10 cellular contexts compared by ENCODE assay signal in the genomic region with DNA sequence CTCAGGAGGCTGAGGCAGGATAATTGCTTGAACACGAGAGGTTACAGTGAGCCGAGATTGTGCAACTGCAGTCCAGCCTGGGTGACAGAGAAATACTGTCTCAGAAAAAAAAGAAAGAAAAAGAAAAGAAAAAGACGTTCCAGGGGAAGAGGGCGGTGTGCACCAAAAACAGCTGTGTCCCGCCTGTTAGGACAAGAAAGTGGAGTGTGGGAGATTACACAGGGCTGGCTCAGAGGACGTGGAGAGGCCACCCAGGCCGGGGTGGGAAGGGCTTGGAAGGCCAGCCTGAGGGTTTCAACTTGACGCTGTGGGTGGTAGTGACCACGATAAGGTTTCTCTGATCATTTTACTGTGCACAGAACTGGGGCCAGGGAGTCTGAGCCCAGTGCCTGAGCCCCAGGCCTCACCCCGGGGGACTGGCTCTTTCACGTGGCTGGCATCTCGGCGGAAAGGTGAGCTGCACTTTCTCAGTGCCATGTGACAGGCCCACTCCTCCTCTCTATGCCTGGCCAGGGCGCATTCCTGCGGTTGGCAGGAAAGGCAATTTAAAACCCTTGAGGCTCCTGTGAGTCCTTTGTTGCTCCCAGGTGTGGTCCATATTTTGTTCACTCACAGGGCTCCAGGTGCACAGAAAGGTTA. TPM values are rescaled to one million over a fixed set of nuclear protein-coding genes. Genes with fewer than 3 reads are reported as not detected.
A peak's percentile ranks its signal among the peaks of the same experiment; 100 is the strongest.
DNase-seq lines count a peak whose midpoint lies in the region; ATAC-seq, FAIRE-seq and TF ChIP-seq lines count a peak whose summit lies in the region.
"Had no signal": no experiment of that assay in that cellular context is flagged by ENCODE, and none has a peak within 500 bp of the region (broad histone marks: within the 10 kb centered on the region; RNA-seq: fewer than 3 reads in every experiment).

No MANE protein-coding gene starts in this region.

- peak in 1 of 9 donors; percentile 7 for TF ChIP-seq CTCF in heart right ventricle (IDR thresholded peaks at IDR 0.05)

- H3K4me1 Mint-ChIP-seq in activated CD8-positive, alpha-beta T cell treated with anti-CD3 and anti-CD28 coated beads, Interleukin-2, amount 10 ng/mL, durations not matched to agents 7 days and 5 days (ENCODE audit: low read depth): peaks cover 4% of the 10 kb centered on the region
- peaks cover 0 to 8% (median 5%) of the 10 kb centered on the region in 4 donors for H3K4me1 Mint-ChIP-seq in naive thymus-derived CD8-positive, alpha-beta T cell
- H3K4me1 Mint-ChIP-seq: central memory CD8-positive, alpha-beta T cell had no signal

- FAIRE-seq in GM12891 (lab: Jason Lieb, UNC): no peak

- 61 to 71% methylated on average over 15 of the region's 15 CpGs for WGBS in heart right ventricle, 2 donors

- no peaks in the 10 kb centered on the region for H3K27me3 Mint-ChIP-seq in activated CD8-positive, alpha-beta T cell treated with anti-CD3 and anti-CD28 coated beads, Interleukin-2, amount 10 ng/mL, durations not matched to agents 7 days and 5 days (ENCODE audit: low read depth)
- H3K27me3 Mint-ChIP-seq in naive thymus-derived CD8-positive, alpha-beta T cell: no peaks in the 10 kb centered on the region
- H3K27me3 Mint-ChIP-seq: central memory CD8-positive, alpha-beta T cell had no signal

- H3K9ac ChIP-seq in skeletal muscle tissue (ENCODE audit: low read depth in 1 of 3, low read length in 3 of 3): peak overlapping the region in 2 of 3 donors; percentile 5 to 8

- no peaks in the 10 kb centered on the region for H3K9me3 Mint-ChIP-seq in activated CD8-positive, alpha-beta T cell treated with anti-CD3 and anti-CD28 coated beads, Interleukin-2, amount 10 ng/mL, durations not matched to agents 7 days and 5 days (ENCODE audit: insufficient read depth)
- no peaks in the 10 kb centered on the region for H3K9me3 Mint-ChIP-seq in naive thymus-derived CD8-positive, alpha-beta T cell
- H3K9me3 Mint-ChIP-seq: central memory CD8-positive, alpha-beta T cell; immature natural killer cell had no signal

- peaks cover 43% of the 10 kb centered on the region for H3K4me1 ChIP-seq in SJCRH30
- H3K4me1 ChIP-seq in heart right ventricle: peaks cover 0 to 10% (median 0%) of the 10 kb centered on the region in 9 donors
- peaks cover 5 to 10% (median 9%) of the 10 kb centered on the region in 3 donors for H3K4me1 ChIP-seq in skeletal muscle tissue (ENCODE audit: control insufficient read depth in 3 of 3, insufficient read depth in 3 of 3, low read length in 3 of 3)

- peaks cover 10% of the 10 kb centered on the region for H3K36me3 Mint-ChIP-seq in activated CD8-positive, alpha-beta T cell treated with anti-CD3 and anti-CD28 coated beads, Interleukin-2, amount 10 ng/mL, durations not matched to agents 7 days and 5 days (ENCODE audit: low read depth)
- H3K36me3 Mint-ChIP-seq in naive thymus-derived CD8-positive, alpha-beta T cell: peaks cover 0 to 13% (median 0%) of the 10 kb centered on the region in 3 donors

- H3K9me3 ChIP-seq in SJCRH30 (replicated peaks): no peaks in the 10 kb centered on the region
- no peaks in the 10 kb centered on the region for H3K9me3 ChIP-seq in heart right ventricle
- no peaks in the 10 kb centered on the region for H3K9me3 ChIP-seq in skeletal muscle tissue (ENCODE audit: control insufficient read depth in 3 of 3, low read length in 3 of 3)

- H3K36me3 ChIP-seq in SJCRH30: peaks cover 4% of the 10 kb centered on the region; the same call in 1 of the 2 replicates
- peaks cover 0 to 14% (median 1%) of the 10 kb centered on the region in 9 donors for H3K36me3 ChIP-seq in heart right ventricle
- H3K36me3 ChIP-seq in skeletal muscle tissue (ENCODE audit: control insufficient read depth in 3 of 3, insufficient read depth in 3 of 3, low read length in 3 of 3): peaks cover 0 to 3% (median under 1%) of the 10 kb centered on the region in 3 donors

- peak; percentile 73 for DNase-seq in HT-29 (ENCODE audit: low spot score)
- DNase-seq in SJCRH30: peak; percentile 96 to 97
- DNase-seq in heart right ventricle: peak; percentile 41 to 50
- DNase-seq in activated CD8-positive, alpha-beta T cell treated with anti-CD3 and anti-CD28 coated beads, Interleukin-2, amount 10 ng/mL, durations not matched to agents 7 days and 5 days: no peak
- DNase-seq in activated CD4-positive, alpha-beta T cell treated with anti-CD3 and anti-CD28 coated beads, Interleukin-2, amount 50 U/mL, for 1 hour: no peak
- DNase-seq in naive thymus-derived CD8-positive, alpha-beta T cell: no peak
- no peak for DNase-seq in GM12891 (ENCODE audit: insufficient read length, low spot score)
- DNase-seq: immature natural killer cell had no signal

- POLR2A ChIA-PET in activated CD8-positive, alpha-beta T cell treated with anti-CD3 and anti-CD28 coated beads, Interleukin-2, amount 10 ng/mL, durations not matched to agents 7 days and 5 days (lab: Charles Lee): no interaction called here
- POLR2A ChIA-PET in naive thymus-derived CD8-positive, alpha-beta T cell (lab: Charles Lee): no interaction called here

- no peak for TF ChIP-seq POLR2A in GM12891 (IDR thresholded peaks at IDR 0.05; ENCODE audit: low read depth, low read length)

- ATAC-seq in heart right ventricle: peak; percentile 43 to 86 (median 77)
- no peak for ATAC-seq in activated CD8-positive, alpha-beta T cell treated with anti-CD3 and anti-CD28 coated beads, Interleukin-2, amount 10 ng/mL, durations not matched to agents 7 days and 5 days
- ATAC-seq in naive thymus-derived CD8-positive, alpha-beta T cell: no peak

- intact Hi-C loops in heart right ventricle (cut with DNase I): no loop called here

- no peak overlapping the region for H3K4me3 Mint-ChIP-seq in activated CD8-positive, alpha-beta T cell treated with anti-CD3 and anti-CD28 coated beads, Interleukin-2, amount 10 ng/mL, durations not matched to agents 7 days and 5 days
- no peak overlapping the region for H3K4me3 Mint-ChIP-seq in naive thymus-derived CD8-positive, alpha-beta T cell
- H3K4me3 Mint-ChIP-seq: central memory CD8-positive, alpha-beta T cell; immature natural killer cell had no signal

- CTCF ChIA-PET in activated CD8-positive, alpha-beta T cell treated with anti-CD3 and anti-CD28 coated beads, Interleukin-2, amount 10 ng/mL, durations not matched to agents 7 days and 5 days (lab: Charles Lee): no interaction called here

- H3K4me3 ChIP-seq in SJCRH30 (0 out of 2 replicates have a peak overlapping the region, but pooled peaks have one; percentile 0), heart right ventricle (no peak overlapping the region), skeletal muscle tissue (ENCODE audit: low read length in 3 of 3) (no peak overlapping the region)

- no peak overlapping the region for H3K27ac Mint-ChIP-seq in activated CD8-positive, alpha-beta T cell treated with anti-CD3 and anti-CD28 coated beads, Interleukin-2, amount 10 ng/mL, durations not matched to agents 7 days and 5 days
- no peak overlapping the region for H3K27ac Mint-ChIP-seq in naive thymus-derived CD8-positive, alpha-beta T cell
- H3K27ac Mint-ChIP-seq: immature natural killer cell had no signal

- H3K27ac ChIP-seq in SJCRH30 (peak overlapping the region; percentile 77), heart right ventricle (peak overlapping the region in 4 of 10 donors; percentile 28 to 48 (median 36)), skeletal muscle tissue (ENCODE audit: low read depth, low read length) (no peak overlapping the region)

- no peaks in the 10 kb centered on the region for H3K27me3 ChIP-seq in SJCRH30
- H3K27me3 ChIP-seq in heart right ventricle: no peaks in the 10 kb centered on the region
- no peaks in the 10 kb centered on the region for H3K27me3 ChIP-seq in skeletal muscle tissue (ENCODE audit: control insufficient read depth in 3 of 3, insufficient read depth in 3 of 3, low read length in 3 of 3)

TF ChIP-seq in GM12891, 5 proteins besides CTCF, POLR2A, EP300 and RAD21:
- TF ChIP-seq POU2F2 (IDR thresholded peaks at IDR 0.05; ENCODE audit: low read depth, low read length) (no peak), PAX5 (IDR thresholded peaks at IDR 0.05; ENCODE audit: insufficient read depth, low read length, severe bottlenecking) (no peak), TAF1 (IDR thresholded peaks at IDR 0.05; ENCODE audit: low read depth, low read length) (no peak), POLR2AphosphoS5 (IDR thresholded peaks at IDR 0.05; ENCODE audit: low read depth, low read length) (no peak), SPI1 (IDR thresholded peaks at IDR 0.05; ENCODE audit: low read depth, low read length) (no peak)
TF ChIP-seq in GM12891: peak in this region for 0.

RNA-seq across cellular contexts. Expression of gene RHBDD2, which starts 13.9 kb away (rescaled TPM):
- 53.8 and 58.7 TPM in 2 replicates for total RNA-seq in HT-29 (2014; rRNA removed; shearing (Covaris generic))
- total RNA-seq in SJCRH30 (2014; rRNA removed; shearing (Covaris generic)): 49.3 and 50.6 TPM in 2 replicates
- total RNA-seq in heart right ventricle (10 to 100 TPM; 20.8 to 39.7 (median 27.4) TPM), skeletal muscle tissue (7.8 TPM)
- 10 to 100 TPM; 28.9 to 48.1 TPM for polyA plus RNA-seq in heart right ventricle
- total RNA-seq in activated CD8-positive, alpha-beta T cell treated with anti-CD3 and anti-CD28 coated beads, Interleukin-2, amount 10 ng/mL, durations not matched to agents 7 days and 5 days: 10 to 100 TPM; 18.1 to 18.4 TPM
- 10 to 100 TPM; 47.1 to 49.8 TPM for total RNA-seq in naive thymus-derived CD8-positive, alpha-beta T cell
- polyA plus RNA-seq in naive thymus-derived CD8-positive, alpha-beta T cell: 10 to 100 TPM; 73.7 to 89.0 (median 73.7) TPM
- 26.0 TPM for polyA plus RNA-seq in GM12891 (2012; ENCODE audit: low read depth, missing spikeins)

RNA-seq across cellular contexts. Expression of gene POR, which starts 22.2 kb away (rescaled TPM):
- 222 and 263 TPM in 2 replicates for total RNA-seq in HT-29 (2014; rRNA removed; shearing (Covaris generic))
- total RNA-seq in SJCRH30 (2014; rRNA removed; shearing (Covaris generic)): 106 and 109 TPM in 2 replicates
- total RNA-seq in heart right ventricle: 100 to 1,000 TPM in 1 of 10 donors, 10 to 100 TPM in 9; 37.3 to 203 (median 59.3) TPM
- 100 to 1,000 TPM; 104 to 185 TPM for polyA plus RNA-seq in heart right ventricle
- 42.8 TPM for total RNA-seq in skeletal muscle tissue
- 10 to 100 TPM; 31.8 to 32.2 TPM for total RNA-seq in activated CD8-positive, alpha-beta T cell treated with anti-CD3 and anti-CD28 coated beads, Interleukin-2, amount 10 ng/mL, durations not matched to agents 7 days and 5 days
- 10 to 100 TPM; 74.4 to 80.3 TPM for total RNA-seq in naive thymus-derived CD8-positive, alpha-beta T cell
- polyA plus RNA-seq in naive thymus-derived CD8-positive, alpha-beta T cell: 10 to 100 TPM; 32.6 to 51.0 (median 45.2) TPM
- polyA plus RNA-seq in GM12891 (2012; ENCODE audit: low read depth, missing spikeins): 41.4 TPM

Comparison
In these comparisons a context has a peak if more than half of its experiments do, and no peak if none do; other contexts are left out.
1. DNase-seq: peak in HT-29 (single experiment), SJCRH30 (2 of 2) and heart right ventricle (2 of 2); none in activated CD8-positive, alpha-beta T cell treated with anti-CD3 and anti-CD28 coated beads, Interleukin-2, amount 10 ng/mL, durations not matched to agents 7 days and 5 days (single experiment), activated CD4-positive, alpha-beta T cell treated with anti-CD3 and anti-CD28 coated beads, Interleukin-2, amount 50 U/mL, for 1 hour (single experiment), naive thymus-derived CD8-positive, alpha-beta T cell (0 of 10) and GM12891 (single experiment).
2. ATAC-seq: peak in heart right ventricle (8 of 8); none in activated CD8-positive, alpha-beta T cell treated with anti-CD3 and anti-CD28 coated beads, Interleukin-2, amount 10 ng/mL, durations not matched to agents 7 days and 5 days (single experiment) and naive thymus-derived CD8-positive, alpha-beta T cell (0 of 2).